8 cellular contexts compared by ENCODE assay signal in the genomic region with DNA sequence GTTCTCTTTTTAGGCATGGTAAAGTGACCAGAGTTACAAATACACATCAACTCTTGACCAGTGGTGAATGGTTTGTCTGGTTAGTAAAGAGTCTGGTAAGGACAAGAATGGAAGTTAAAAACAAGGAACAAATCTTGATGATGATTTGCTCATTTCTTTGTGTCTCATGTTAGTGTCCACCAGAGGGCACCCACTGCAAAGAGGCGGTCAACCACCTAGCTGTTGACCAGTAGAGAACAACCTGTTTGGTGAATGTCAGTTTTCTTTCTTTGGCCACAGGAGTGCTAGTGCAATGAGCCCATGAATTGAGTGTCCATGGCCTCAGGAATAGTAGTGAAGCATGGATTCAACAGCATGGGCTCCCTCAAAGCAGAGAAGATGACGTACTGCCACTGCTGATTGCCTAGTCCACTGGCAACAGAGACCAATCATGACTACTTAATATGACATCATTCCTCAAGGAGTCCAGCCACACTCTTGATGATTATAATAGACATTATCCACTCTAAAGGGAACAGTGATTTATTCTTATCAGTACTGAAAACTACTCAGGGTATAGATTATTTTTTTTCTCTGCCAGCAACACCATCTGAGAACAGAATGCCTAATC. TPM values are rescaled to one million over a fixed set of nuclear protein-coding genes. Genes with fewer than 3 reads are reported as not detected.
DNase-seq lines count a peak whose midpoint lies in the region; ATAC-seq and TF ChIP-seq lines count a peak whose summit lies in the region.

No MANE protein-coding gene starts in this region.

- H3K27ac ChIP-seq in brain microvascular endothelial cell = no peak overlapping the region
- H3K27ac ChIP-seq in lung (ENCODE audit: low read depth in 1 of 2, low read length in 1 of 2) = no peak overlapping the region

- H3K36me3 ChIP-seq in brain microvascular endothelial cell (replicated peaks) (no peaks in the 10 kb centered on the region), lung (ENCODE audit: control insufficient read depth in 2 of 2, insufficient read depth in 2 of 2, low read length in 2 of 2) (no peaks in the 10 kb centered on the region)

- no peaks in the 10 kb centered on the region for H3K4me1 ChIP-seq in lung (ENCODE audit: control insufficient read depth in 2 of 2, insufficient read depth in 2 of 2, low read length in 2 of 2)

- ATAC-seq in GM18909 (IDR thresholded peaks at IDR 0.05; ENCODE audit: poor library complexity, unreplicated experiment) = peak; percentile 54
- ATAC-seq in lung (ENCODE audit: insufficient read depth, low FRiP score) = no peak
- ATAC-seq in GM18519 (IDR thresholded peaks at IDR 0.05; ENCODE audit: low FRiP score, unreplicated experiment) = no peak
- ATAC-seq in HG03045 (IDR thresholded peaks at IDR 0.05; ENCODE audit: unreplicated experiment) = no peak

- H3K27me3 ChIP-seq in brain microvascular endothelial cell (replicated peaks) = no peaks in the 10 kb centered on the region
- H3K27me3 ChIP-seq in lung (ENCODE audit: control insufficient read depth, insufficient read depth) = no peaks in the 10 kb centered on the region

- WGBS in lung, 2 donors = 65 to 66% methylated on average over 2 of the region's 2 CpGs

- no peaks in the 10 kb centered on the region for H3K9me3 ChIP-seq in lung (ENCODE audit: control insufficient read depth in 2 of 2, insufficient read depth in 1 of 2, low read length in 1 of 2)

- peak; percentile 37 for DNase-seq in COLO668 (lab: John Stamatoyannopoulos, UW; ENCODE audit: unreplicated experiment)
- DNase-seq in LNCaP clone FGC (ENCODE audit: low read depth) = no peak
- DNase-seq in brain microvascular endothelial cell = peak; percentile 61
- peak; percentile 53 for DNase-seq in lung (ENCODE audit: low spot score)
- no peak for DNase-seq in T-helper 9 cell

- H3K4me3 ChIP-seq in LNCaP clone FGC (ENCODE audit: low read depth, low read length) = no peak overlapping the region
- no peak overlapping the region for H3K4me3 ChIP-seq in brain microvascular endothelial cell (ENCODE audit: low read depth, low read length)
- no peak overlapping the region for H3K4me3 ChIP-seq in lung

- TF ChIP-seq CTCF in LNCaP clone FGC (IDR thresholded peaks at IDR 0.05; ENCODE audit: control insufficient read depth, extremely low read depth, insufficient read depth) (peak; percentile 82), brain microvascular endothelial cell (IDR thresholded peaks at IDR 0.05; ENCODE audit: low read depth, low read length, missing control alignments) (peak; percentile 85), lung (IDR thresholded peaks at IDR 0.05; ENCODE audit: control extremely low read depth, extremely low read depth) (peak; percentile 30)

- in situ Hi-C loops in brain microvascular endothelial cell (cut with HindIII; ENCODE audit: low pct_ligation_motif_present, low sequenced_read_pairs) = no loop called here

RNA-seq across cellular contexts. Expression of gene CNTN6, which starts 10.7 kb away (rescaled TPM):
- total RNA-seq in lung = 10 to 100 TPM in 1 of 2 donors, 1 to 10 TPM in 1; 3.1 to 22.7 TPM
- 1 to 10 TPM; 3.3 to 3.7 TPM for polyA plus RNA-seq in lung

Comparison
In these comparisons a context has a peak if more than half of its experiments do, and no peak if none do; other contexts are left out.
1. DNase-seq: peak in COLO668 (single experiment), brain microvascular endothelial cell (single experiment) and lung (single experiment); none in LNCaP clone FGC (single experiment) and T-helper 9 cell (single experiment).
2. CTCF ChIP-seq: peak in every context shown above with its lines; median percentile 85 in brain microvascular endothelial cell; 82 in LNCaP clone FGC; 30 in lung.